ENCODE assay signal across 9 cellular contexts in the genomic region with DNA sequence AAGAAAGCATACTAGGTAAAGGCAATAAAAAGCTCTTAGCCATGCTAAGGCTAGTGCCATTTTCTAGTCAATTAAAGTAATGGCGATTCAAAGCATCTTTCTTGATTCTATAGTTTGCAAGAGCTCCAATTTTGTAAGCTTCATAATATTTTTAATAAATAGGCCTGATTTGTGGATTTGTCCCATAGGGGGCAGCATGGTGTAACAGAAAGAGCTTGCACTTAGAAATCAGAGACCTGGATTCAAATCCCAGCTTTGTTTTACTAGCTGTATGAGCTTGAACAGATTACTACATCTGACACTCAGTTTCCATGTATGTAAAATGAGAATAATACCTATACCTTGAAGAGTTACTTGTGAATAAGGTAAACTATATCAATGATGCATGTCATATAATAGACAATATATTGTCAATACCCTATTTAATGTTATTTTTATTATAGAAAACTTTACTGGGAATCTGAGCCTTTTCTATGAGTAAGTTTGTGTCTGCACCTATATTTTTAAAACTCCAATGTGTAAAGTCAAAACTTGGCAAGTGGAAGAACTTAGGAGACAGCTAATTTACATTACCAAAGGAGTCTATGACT.
DNase-seq lines count a peak whose midpoint lies in the region; TF ChIP-seq lines count a peak whose summit lies in the region.
"Had no signal": no experiment of that assay in that cellular context is flagged by ENCODE, and none has a peak within 500 bp of the region (broad histone marks: within the 10 kb centered on the region; RNA-seq: fewer than 3 reads in every experiment).

No MANE protein-coding gene starts in this region.

- TF ChIP-seq CTCF in esophagus squamous epithelium (IDR thresholded peaks at IDR 0.05), result peak in 4 of 6 experiments; percentile 33 to 55 (median 40)
- peak in 1 of 5 experiments; percentile 8 for TF ChIP-seq CTCF in tibial nerve (IDR thresholded peaks at IDR 0.05)

- H3K27me3 ChIP-seq in esophagus squamous epithelium, result no peaks in the 10 kb centered on the region
- H3K27me3 ChIP-seq in tibial nerve, result no peaks in the 10 kb centered on the region
- H3K27me3 ChIP-seq: adrenal gland had no signal

- H3K27ac ChIP-seq in esophagus squamous epithelium, result no peak overlapping the region
- no peak overlapping the region for H3K27ac ChIP-seq in tibial nerve
- H3K27ac ChIP-seq: adrenal gland had no signal

- H3K4me1 ChIP-seq in esophagus squamous epithelium, result peaks cover 8 to 48% (median 15%) of the 10 kb centered on the region in 3 donors
- peaks cover 0 to 26% (median 0%) of the 10 kb centered on the region in 4 donors for H3K4me1 ChIP-seq in tibial nerve
- H3K4me1 ChIP-seq: adrenal gland had no signal

- H3K4me3 ChIP-seq in esophagus squamous epithelium (no peak overlapping the region), tibial nerve (no peak overlapping the region)
- H3K4me3 ChIP-seq: adrenal gland had no signal

- no peak for TF ChIP-seq EP300 in tibial nerve (IDR thresholded peaks at IDR 0.05)

- WGBS in esophagus squamous epithelium, 2 donors, result 56 to 68% methylated on average over 1 of the region's 1 CpG
- 64 to 69% methylated on average over 1 of the region's 1 CpG for WGBS in tibial nerve, 2 donors

- intact Hi-C loops in esophagus squamous epithelium (cut with DNase I), result no loop called here

- peak in 2 of 3 donors; percentile 4 to 28 for DNase-seq in stimulated activated CD4-positive, alpha-beta T cell treated with anti-CD3 and anti-CD28 coated beads, Interleukin-12 subunit alpha, Interleukin-12 subunit beta, amount 100 ng/mL, for 48 hours (ENCODE audit: low read depth in 2 of 3, low spot score in 1 of 3)
- no peak for DNase-seq in stimulated activated CD4-positive, alpha-beta T cell treated with anti-CD3 and anti-CD28 coated beads, Interleukin-4, amount 100 ng/mL, for 4 hours
- peak; percentile 56 for DNase-seq in OCI-M1 (lab: John Stamatoyannopoulos, UW)
- no peak for DNase-seq in esophagus squamous epithelium (lab: John Stamatoyannopoulos, UW)
- DNase-seq in tibial nerve (ENCODE audit: low spot score in 2 of 2), result peak; percentile 13 to 38
- no peak for DNase-seq in NCI-H2107 treated with DMSO at 0.1 percent for 48 hours (lab: John Stamatoyannopoulos, UW; ENCODE audit: unreplicated experiment)
- DNase-seq in NCI-H1930 (lab: John Stamatoyannopoulos, UW), result no peak
- no peak for DNase-seq in nucleus accumbens (lab: John Stamatoyannopoulos, UW)

- H3K36me3 ChIP-seq in esophagus squamous epithelium (no peaks in the 10 kb centered on the region), tibial nerve (no peaks in the 10 kb centered on the region)
- H3K36me3 ChIP-seq: adrenal gland had no signal

- no peaks in the 10 kb centered on the region for H3K9me3 ChIP-seq in esophagus squamous epithelium
- H3K9me3 ChIP-seq in tibial nerve, result no peaks in the 10 kb centered on the region
- H3K9me3 ChIP-seq: adrenal gland had no signal

- TF ChIP-seq POLR2A in esophagus squamous epithelium (IDR thresholded peaks at IDR 0.05), result no peak
- no peak for TF ChIP-seq POLR2A in tibial nerve (IDR thresholded peaks at IDR 0.05)

Comparison
In these comparisons a context has a peak if more than half of its experiments do, and no peak if none do; other contexts are left out.
1. DNase-seq: peak in stimulated activated CD4-positive, alpha-beta T cell treated with anti-CD3 and anti-CD28 coated beads, Interleukin-12 subunit alpha, Interleukin-12 subunit beta, amount 100 ng/mL, for 48 hours (2 of 3), OCI-M1 (single experiment) and tibial nerve (2 of 2); none in stimulated activated CD4-positive, alpha-beta T cell treated with anti-CD3 and anti-CD28 coated beads, Interleukin-4, amount 100 ng/mL, for 4 hours (0 of 2), esophagus squamous epithelium (single experiment), NCI-H2107 treated with DMSO at 0.1 percent for 48 hours (single experiment), NCI-H1930 (0 of 2) and nucleus accumbens (0 of 56).